In the genomic region with DNA sequence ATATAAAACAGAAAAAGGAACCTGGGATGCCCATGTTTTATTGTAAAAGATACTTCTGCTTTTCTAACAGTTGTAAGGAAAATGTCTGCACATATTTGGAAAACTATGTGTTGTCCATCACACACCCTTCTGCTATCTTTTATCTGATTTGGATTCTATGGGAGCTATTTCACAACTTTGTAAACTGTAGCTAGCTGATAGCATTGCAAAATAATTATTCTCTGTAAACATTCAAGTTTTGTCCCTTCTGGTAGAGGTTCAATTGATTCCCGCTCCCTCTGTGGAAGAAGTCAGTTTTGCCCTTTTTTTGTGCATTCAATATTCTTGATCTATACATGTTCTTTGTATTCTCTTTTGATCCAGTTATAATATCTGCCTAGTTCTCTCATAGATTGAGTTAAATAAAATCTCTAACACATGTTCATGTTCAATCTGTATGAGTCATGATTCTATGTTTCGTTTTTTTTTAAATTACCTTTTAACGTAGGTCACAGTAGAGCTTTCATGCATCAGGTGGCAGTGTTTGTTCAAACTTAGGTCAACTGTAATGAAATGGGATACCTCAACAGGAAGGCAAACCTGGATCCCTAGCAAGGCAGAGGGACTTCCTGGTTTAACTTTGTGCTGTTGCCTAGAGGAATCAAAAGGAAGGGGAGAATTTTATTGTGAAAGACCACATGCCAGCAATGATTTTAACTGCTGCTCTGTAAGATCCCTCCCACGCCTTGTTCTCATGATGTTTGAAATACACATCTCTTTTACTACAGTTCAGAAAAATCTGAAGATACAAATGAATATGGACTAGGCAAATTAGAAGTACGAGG, we compare ENCODE assay signal across 9 cellular contexts. TPM values are rescaled to one million over a fixed set of nuclear protein-coding genes. Genes with fewer than 3 reads are reported as not detected.
A peak's percentile ranks its signal among the peaks of the same experiment; 100 is the strongest.
DNase-seq lines count a peak whose midpoint lies in the region; ATAC-seq, FAIRE-seq and TF ChIP-seq lines count a peak whose summit lies in the region.
"Had no signal": no experiment of that assay in that cellular context is flagged by ENCODE, and none has a peak within 500 bp of the region (broad histone marks: within the 10 kb centered on the region; RNA-seq: fewer than 3 reads in every experiment).

No MANE protein-coding gene starts in this region.

- no peak for TF ChIP-seq POLR2A in NB4 (IDR thresholded peaks at IDR 0.05; ENCODE audit: extremely low read depth, insufficient read length)
- no peak for TF ChIP-seq POLR2A in lower leg skin (IDR thresholded peaks at IDR 0.05)

- H3K27me3 Mint-ChIP-seq in Calu3 (ENCODE audit: unreplicated experiment), result no peaks in the 10 kb centered on the region
- H3K27me3 Mint-ChIP-seq in activated naive CD8-positive, alpha-beta T cell treated with anti-CD3 and anti-CD28 coated beads, Interleukin-2, amount 50 U/mL, for 24 hours, result peaks cover 8% of the 10 kb centered on the region

- no TSS peak for BruUV-seq in Calu3 (replicated peaks; lab: Mats Ljungman, UMichigan)

- H3K4me3 ChIP-seq in NB4 (ENCODE audit: low read depth, low read length) (no peak overlapping the region), kidney (ENCODE audit: low read length in 2 of 2) (no peak overlapping the region), lower leg skin (ENCODE audit: low read depth, poor library complexity, severe bottlenecking) (no peak overlapping the region)
- H3K4me3 ChIP-seq: adrenal gland had no signal

- CTCF ChIA-PET in Calu3 (lab: Charles Lee), result interaction anchor here (0.6 to 2.0 kb wide), 10 partner anchors 10 to 241 kb away, joined by 3 to 10 read pairs (median 3); a partner anchor contains a TSS

- ATAC-seq in activated naive CD8-positive, alpha-beta T cell treated with anti-CD3 and anti-CD28 coated beads, Interleukin-2, amount 50 U/mL, for 24 hours, result peak; percentile 54
- ATAC-seq in GM18870 (IDR thresholded peaks at IDR 0.05; ENCODE audit: unreplicated experiment), result no peak
- no peak for ATAC-seq in HG03045 (IDR thresholded peaks at IDR 0.05; ENCODE audit: unreplicated experiment)

- H3K9ac ChIP-seq in kidney (ENCODE audit: low read length in 2 of 2), result no peak overlapping the region

- TF ChIP-seq CTCF in Calu3 (IDR thresholded peaks at IDR 0.05; ENCODE audit: unreplicated experiment) (peak; percentile 25), NB4 (IDR thresholded peaks at IDR 0.05; ENCODE audit: low read depth, low read length) (no peak), kidney (IDR thresholded peaks at IDR 0.05; ENCODE audit: borderline replicate concordance, extremely low read depth, insufficient read depth) (peak; percentile 54), lower leg skin (IDR thresholded peaks at IDR 0.05) (no peak)

- DNase-seq in Calu3 (peak; percentile 73), NB4 (ENCODE audit: low read depth) (peak; percentile 41), kidney (no peak), lower leg skin (ENCODE audit: low spot score in 2 of 2) (no peak)
- DNase-seq in activated naive CD8-positive, alpha-beta T cell treated with anti-CD3 and anti-CD28 coated beads, Interleukin-2, amount 50 U/mL, for 24 hours, result no peak
- no peak for DNase-seq in effector CD4-positive, alpha-beta T cell

- peaks cover 0 to 5% of the 10 kb centered on the region in 2 donors for H3K4me1 ChIP-seq in kidney (ENCODE audit: control insufficient read depth in 1 of 2, insufficient read depth in 1 of 2, low read depth in 1 of 2, low read length in 2 of 2)

- intact Hi-C loops in Calu3 (cut with micrococcal nuclease; ENCODE audit: unreplicated experiment), result loop anchor here (1.0 to 5.0 kb wide), 6 partner anchors 20 to 377 kb away; a partner anchor contains a TSS
- intact Hi-C loops in kidney (cut with DNase I), result no loop called here
- intact Hi-C loops in lower leg skin (cut with DNase I; ENCODE audit: low total_unique reads), result no loop called here

- peaks cover 8% of the 10 kb centered on the region for H3K9me3 Mint-ChIP-seq in Calu3 (ENCODE audit: low read depth, unreplicated experiment)
- peaks cover 6% of the 10 kb centered on the region for H3K9me3 Mint-ChIP-seq in activated naive CD8-positive, alpha-beta T cell treated with anti-CD3 and anti-CD28 coated beads, Interleukin-2, amount 50 U/mL, for 24 hours

- H3K36me3 ChIP-seq in kidney (ENCODE audit: control insufficient read depth in 1 of 2, insufficient read depth in 2 of 2, low read length in 2 of 2), result no peaks in the 10 kb centered on the region
- H3K36me3 ChIP-seq: adrenal gland had no signal

- peak; percentile 98 for FAIRE-seq in kidney (lab: Jason Lieb, UNC)

- H3K4me3 Mint-ChIP-seq in Calu3 (ENCODE audit: low read depth, unreplicated experiment), result no peak overlapping the region
- H3K4me3 Mint-ChIP-seq in activated naive CD8-positive, alpha-beta T cell treated with anti-CD3 and anti-CD28 coated beads, Interleukin-2, amount 50 U/mL, for 24 hours, result no peak overlapping the region

- no peaks in the 10 kb centered on the region for H3K9me3 ChIP-seq in kidney (ENCODE audit: control insufficient read depth in 1 of 2, low read length in 2 of 2)
- H3K9me3 ChIP-seq: adrenal gland had no signal

- WGBS in lower leg skin, 2 donors, result 49% methylated on average over 5 of the region's 5 CpGs

- no peaks in the 10 kb centered on the region for H3K36me3 Mint-ChIP-seq in Calu3 (ENCODE audit: insufficient read depth, unreplicated experiment)
- H3K36me3 Mint-ChIP-seq in activated naive CD8-positive, alpha-beta T cell treated with anti-CD3 and anti-CD28 coated beads, Interleukin-2, amount 50 U/mL, for 24 hours (ENCODE audit: low read depth), result no peaks in the 10 kb centered on the region

- peak overlapping the region in 1 of 2 donors; percentile 23 for H3K27ac ChIP-seq in kidney (ENCODE audit: low read depth in 2 of 2, low read length in 2 of 2)
- H3K27ac ChIP-seq: adrenal gland had no signal

- H3K27ac Mint-ChIP-seq in Calu3 (ENCODE audit: unreplicated experiment), result peak overlapping the region; percentile 4
- no peak overlapping the region for H3K27ac Mint-ChIP-seq in activated naive CD8-positive, alpha-beta T cell treated with anti-CD3 and anti-CD28 coated beads, Interleukin-2, amount 50 U/mL, for 24 hours

- H3K4me1 Mint-ChIP-seq in Calu3 (ENCODE audit: low read depth, unreplicated experiment), result peaks cover 23% of the 10 kb centered on the region
- peaks cover 15% of the 10 kb centered on the region for H3K4me1 Mint-ChIP-seq in activated naive CD8-positive, alpha-beta T cell treated with anti-CD3 and anti-CD28 coated beads, Interleukin-2, amount 50 U/mL, for 24 hours

RNA-seq across cellular contexts. Expression of a gene that starts 26.0 kb away (rescaled TPM):
- total RNA-seq in Calu3 (2022), result 24.4 and 25.5 TPM in 2 replicates
- 31.8 TPM for total RNA-seq in kidney
- 6.8 TPM for polyA plus RNA-seq in kidney (ENCODE audit: insufficient read depth, low read depth, low replicate concordance)
- total RNA-seq in lower leg skin, result 10 to 100 TPM in 3 of 4 donors, 1 to 10 TPM in 1; 6.9 to 15.3 (median 12.8) TPM

Comparison
In these comparisons a context has a peak if more than half of its experiments do, and no peak if none do; other contexts are left out.
1. DNase-seq: peak in Calu3 (single experiment) and NB4 (single experiment); none in activated naive CD8-positive, alpha-beta T cell treated with anti-CD3 and anti-CD28 coated beads, Interleukin-2, amount 50 U/mL, for 24 hours (single experiment), kidney (single experiment), lower leg skin (0 of 2) and effector CD4-positive, alpha-beta T cell (single experiment).
2. CTCF ChIP-seq: peak in Calu3 (single experiment) and kidney (single experiment); none in NB4 (single experiment) and lower leg skin (0 of 3).